8 cellular contexts compared by ENCODE assay signal in genomic region chr16:8868272-8869211, GRCh38. TPM values are rescaled to one million over a fixed set of nuclear protein-coding genes. Genes with fewer than 3 reads are reported as not detected.
DNase-seq lines count a peak whose midpoint lies in the region; ATAC-seq and TF ChIP-seq lines count a peak whose summit lies in the region.

Gene CARHSP1, minus strand, starts transcription at chr16:8869006. Its CDS starts 9,678 bp downstream, at chr16:8859328.

- H3K36me3 Mint-ChIP-seq in brain = peaks cover 11% of the 10 kb centered on the region

- TF ChIP-seq POLR2A in GM18526 (IDR thresholded peaks at IDR 0.05; ENCODE audit: extremely low read depth, insufficient read length) = peak; percentile 67

- H3K9me3 ChIP-seq in iPS-15b (ENCODE audit: control insufficient read depth, insufficient read depth, low read length) = no peaks in the 10 kb centered on the region
- H3K9me3 ChIP-seq in skeletal muscle satellite cell (replicated peaks; ENCODE audit: low read length) = no peaks in the 10 kb centered on the region

- no peaks in the 10 kb centered on the region for H3K9me3 Mint-ChIP-seq in brain

- ATAC-seq in HG03064 (IDR thresholded peaks at IDR 0.05; ENCODE audit: low read depth, unreplicated experiment) = peak; percentile 73

- H3K27ac ChIP-seq in 22Rv1 = peak within 1 kb of the TSS; percentile 80

- peak within 1 kb of the TSS; percentile 89 for H3K4me2 ChIP-seq in skeletal muscle satellite cell (ENCODE audit: low read length)

- TF ChIP-seq CTCF in 22Rv1 (IDR thresholded peaks at IDR 0.05) (no peak), brain (conservative IDR thresholded peaks at IDR 0.05) (no peak)

- H3K4me3 Mint-ChIP-seq in brain = peak within 1 kb of the TSS; percentile 93 to 97 (median 95)

- peaks cover 20% of the 10 kb centered on the region for H3K4me1 ChIP-seq in iPS-15b (ENCODE audit: control insufficient read depth, insufficient read depth, low read length)
- H3K4me1 ChIP-seq in skeletal muscle satellite cell (ENCODE audit: control insufficient read depth, insufficient read depth, low read length) = peaks cover 37% of the 10 kb centered on the region

- H3K27me3 ChIP-seq in iPS-15b (ENCODE audit: control insufficient read depth, insufficient read depth, low read length) = no peaks in the 10 kb centered on the region
- H3K27me3 ChIP-seq in skeletal muscle satellite cell (ENCODE audit: control insufficient read depth, insufficient read depth, low read length) = no peaks in the 10 kb centered on the region

- peak within 1 kb of the TSS; percentile 93 to 99 (median 98) for H3K27ac Mint-ChIP-seq in brain

- peaks cover 52% of the 10 kb centered on the region for H3K4me1 Mint-ChIP-seq in brain

- peak within 1 kb of the TSS; percentile 92 for H3K9ac ChIP-seq in iPS-15b (ENCODE audit: low read depth, low read length)
- H3K9ac ChIP-seq in skeletal muscle satellite cell (ENCODE audit: low read depth, low read length) = peak within 1 kb of the TSS; percentile 84

- DNase-seq in NCI-H2107 treated with DMSO at 0.1 percent for 48 hours (lab: John Stamatoyannopoulos, UW; ENCODE audit: unreplicated experiment) (peak; percentile 53), UCSD-AML1 (lab: John Stamatoyannopoulos, UW; ENCODE audit: unreplicated experiment) (peak; percentile 90)

- H3K36me3 ChIP-seq in iPS-15b (ENCODE audit: control insufficient read depth, insufficient read depth, low read length) = peaks cover 4% of the 10 kb centered on the region
- no peaks in the 10 kb centered on the region for H3K36me3 ChIP-seq in skeletal muscle satellite cell (ENCODE audit: insufficient read depth, low read length)

- peaks cover 15% of the 10 kb centered on the region for H3K27me3 Mint-ChIP-seq in brain

- H3K4me3 ChIP-seq in iPS-15b (ENCODE audit: low read depth, low read length) (peak within 1 kb of the TSS; percentile 88), skeletal muscle satellite cell (ENCODE audit: low read length) (peak within 1 kb of the TSS; percentile 80)

RNA-seq across cellular contexts. Expression of gene CARHSP1, which starts in this region (rescaled TPM):
- 407 TPM for polyA plus RNA-seq in brain (ENCODE audit: insufficient read depth, low read depth, low replicate concordance)
- 90.2 and 93.9 TPM in 2 replicates for total RNA-seq in skeletal muscle satellite cell (2012; rRNA removed)

Comparison
In these comparisons a context has a peak if more than half of its experiments do, and no peak if none do; other contexts are left out.
1. Peak in every context shown above with its lines: DNase-seq, ATAC-seq, H3K4me3 ChIP-seq and H3K27ac ChIP-seq.